In the genomic region with DNA sequence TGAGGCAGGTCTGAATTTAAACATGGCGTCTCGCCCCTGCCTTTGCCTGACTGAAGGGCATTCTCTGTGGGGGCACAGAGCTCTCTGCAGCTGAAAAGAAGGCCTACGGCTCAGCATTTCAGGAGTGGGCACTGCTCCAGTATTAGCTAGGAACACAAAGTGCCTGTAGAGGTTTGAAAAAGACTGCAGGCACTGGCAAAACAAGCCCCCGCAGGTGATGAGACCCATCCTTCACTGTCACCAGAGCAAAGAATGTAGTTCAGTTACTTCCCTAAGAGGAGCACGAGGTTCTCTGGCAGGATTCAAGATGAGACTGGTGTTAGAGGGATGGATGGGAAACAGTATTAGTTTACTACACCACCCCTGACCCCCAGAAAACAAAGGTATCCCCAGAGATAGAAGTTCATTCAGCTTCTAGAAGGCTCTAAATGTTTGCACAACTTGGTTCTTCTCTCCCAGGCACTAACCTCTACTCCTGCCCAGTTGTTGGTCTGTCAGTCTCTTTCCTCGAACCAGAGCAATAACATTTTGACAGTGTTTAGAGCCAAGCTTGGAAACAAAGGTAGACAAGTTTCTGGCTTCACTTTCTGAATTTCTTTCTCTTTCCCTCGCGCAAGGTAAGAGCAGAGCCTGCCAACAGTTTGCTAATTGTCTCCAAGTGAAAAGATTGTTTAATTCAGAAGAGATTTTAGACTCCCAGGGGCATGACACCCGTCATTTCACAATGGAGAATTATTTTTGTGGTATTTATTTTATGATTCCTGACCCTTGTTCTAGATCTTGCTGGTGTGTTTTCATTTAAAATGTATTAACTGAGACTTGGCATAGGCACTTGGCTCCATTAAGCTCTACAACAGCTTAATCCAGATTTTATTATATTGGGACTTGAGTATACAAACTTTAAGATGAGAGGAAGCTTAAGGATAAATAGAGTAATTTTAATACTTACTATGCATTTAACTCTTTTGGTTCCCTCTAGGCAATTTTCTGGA, we compare ENCODE assay signal across 15 cellular contexts.
"Had no signal": no experiment of that assay in that cellular context is flagged by ENCODE, and none has a peak within 500 bp of the region (broad histone marks: within the 10 kb centered on the region; RNA-seq: fewer than 3 reads in every experiment).

No MANE protein-coding gene starts in this region.

- H3K27me3 Mint-ChIP-seq: stimulated activated naive CD8-positive, alpha-beta T cell treated with anti-CD3 and anti-CD28 coated beads, Interleukin-15, Interleukin-2, amounts not matched to agents 100 ng/mL and 50 ng/mL, for 24 hours had no signal

- H3K27me3 ChIP-seq: esophagus squamous epithelium, heart right ventricle, testis, uterus had no signal

- H3K27ac Mint-ChIP-seq: activated T-helper 2 cell treated with anti-CD3 and anti-CD28 coated beads, Interferon-gamma antibody, Interleukin-2, Interleukin-4, amounts not matched to agents 10 μg/mL and 5 μg/mL and 100 μg/mL, durations not matched to agents 14 hours and 24 hours and 36 hours; natural killer cell; stimulated activated naive CD8-positive, alpha-beta T cell treated with anti-CD3 and anti-CD28 coated beads, Interleukin-15, Interleukin-2, amounts not matched to agents 100 ng/mL and 50 ng/mL, for 24 hours had no signal

- H3K4me3 ChIP-seq: esophagus squamous epithelium, heart right ventricle, lung, mucosa of descending colon, testis, uterus had no signal

- ATAC-seq: heart right ventricle, mucosa of descending colon, natural killer cell had no signal

- H3K4me1 ChIP-seq: heart right ventricle, testis, uterus had no signal

- H3K36me3 ChIP-seq: esophagus squamous epithelium, heart right ventricle, uterus had no signal

- H3K27ac ChIP-seq: heart right ventricle, testis had no signal

- H3K4me3 Mint-ChIP-seq: natural killer cell; stimulated activated naive CD8-positive, alpha-beta T cell treated with anti-CD3 and anti-CD28 coated beads, Interleukin-15, Interleukin-2, amounts not matched to agents 100 ng/mL and 50 ng/mL, for 24 hours had no signal

- DNase-seq: activated CD4-positive, alpha-beta T cell treated with anti-CD3 and anti-CD28 coated beads, Interleukin-2, amount 50 U/mL, for 1 hour; activated CD4-positive, CD25-positive, alpha-beta regulatory T cell; activated naive CD4-positive, alpha-beta T cell treated with anti-CD3 and anti-CD28 coated beads, Interleukin-2, amount 50 U/mL, for 16 hours; esophagus squamous epithelium; heart right ventricle; mucosa of descending colon; natural killer cell; occipital lobe; stimulated activated CD4-positive, alpha-beta T cell treated with anti-CD3 and anti-CD28 coated beads, Interleukin-4, amount 100 ng/mL, for 24 hours; T-helper 2 cell; testis had no signal

- H3K4me1 Mint-ChIP-seq: natural killer cell had no signal

- H3K9me3 ChIP-seq: mucosa of descending colon, testis, uterus had no signal
